28 cellular contexts compared by ENCODE assay signal in the genomic region with DNA sequence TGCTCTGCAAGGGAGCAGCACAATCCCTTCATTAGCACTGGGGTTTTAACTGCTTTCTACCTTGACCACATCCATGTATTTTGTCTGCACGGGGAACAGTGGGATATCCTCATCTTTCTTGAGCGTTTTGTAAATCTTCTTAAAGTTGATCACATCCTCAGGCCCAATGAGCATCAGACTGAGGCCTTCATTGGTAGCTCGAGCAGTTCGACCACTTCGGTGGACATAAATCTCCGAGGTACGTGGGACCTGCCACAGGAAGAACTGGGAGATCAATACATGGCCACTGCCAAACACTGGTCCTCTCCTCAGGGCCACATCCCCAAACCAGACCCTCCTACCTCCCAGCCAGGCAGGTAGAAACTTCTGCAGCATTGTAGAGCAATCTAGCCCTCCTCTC. TPM values are rescaled to one million over a fixed set of nuclear protein-coding genes. Genes with fewer than 3 reads are reported as not detected.
DNase-seq lines count a peak whose midpoint lies in the region; ATAC-seq and TF ChIP-seq lines count a peak whose summit lies in the region.
"Had no signal": no experiment of that assay in that cellular context is flagged by ENCODE, and none has a peak within 500 bp of the region (broad histone marks: within the 10 kb centered on the region; RNA-seq: fewer than 3 reads in every experiment).

No MANE protein-coding gene starts in this region.

- no peak for DNase-seq in activated T-cell treated with anti-CD3 and anti-CD28 coated beads, Interleukin-2, amount 50 U/mL, for 72 hours
- no peak for DNase-seq in activated T-cell treated with anti-CD3 and anti-CD28 coated beads for 4 hours
- no peak for DNase-seq in activated naive CD8-positive, alpha-beta T cell treated with anti-CD3 and anti-CD28 coated beads, Interleukin-2, amount 10 ng/mL, durations not matched to agents 7 days and 5 days
- no peak for DNase-seq in nephron progenitor cell
- no peak for DNase-seq in amygdala (lab: John Stamatoyannopoulos, UW)
- no peak for DNase-seq in NCI-H187 treated with DMSO at 0.1 percent for 48 hours (lab: John Stamatoyannopoulos, UW)
- DNase-seq in T-helper 2 cell, result no peak
- DNase-seq: ACHN; activated CD4-positive, alpha-beta T cell treated with anti-CD3 and anti-CD28 coated beads for 36 hours; brain microvascular endothelial cell; EL; esophagus squamous epithelium; H9; hippocampal formation; Kasumi-1; natural killer cell; NCI-H1694 treated with DMSO at 0.1 percent for 48 hours; NCI-H526; Peyer's patch; retina; stimulated activated CD4-positive, alpha-beta T cell treated with anti-CD3 and anti-CD28 coated beads, Interleukin-4, amount 100 ng/mL, for 1 hour; stimulated activated naive B cell treated with anti-CD40 and anti-IgM and Interleukin-4, amounts not matched to agents 10 μg/mL and 1 μg/mL and 100 μg/mL, for 72 hours; thyroid gland had no signal

- no peaks in the 10 kb centered on the region for H3K27me3 Mint-ChIP-seq in activated T-cell treated with anti-CD3 and anti-CD28 coated beads, Interleukin-2, amount 50 U/mL, for 72 hours (ENCODE audit: low read depth)
- H3K27me3 Mint-ChIP-seq in IgD-negative memory B cell, result no peaks in the 10 kb centered on the region
- H3K27me3 Mint-ChIP-seq in activated naive CD8-positive, alpha-beta T cell treated with anti-CD3 and anti-CD28 coated beads, Interleukin-2, amount 10 ng/mL, durations not matched to agents 7 days and 5 days, result no peaks in the 10 kb centered on the region
- peaks cover 3% of the 10 kb centered on the region for H3K27me3 Mint-ChIP-seq in nephron progenitor cell (ENCODE audit: low read depth, poor library complexity)
- H3K27me3 Mint-ChIP-seq: activated CD4-positive, alpha-beta T cell treated with anti-CD3 and anti-CD28 coated beads for 36 hours; stimulated activated naive B cell treated with anti-CD40 and anti-IgM and Interleukin-4, amounts not matched to agents 10 μg/mL and 1 μg/mL and 100 μg/mL, for 72 hours had no signal

- POLR2A ChIA-PET in activated naive CD8-positive, alpha-beta T cell treated with anti-CD3 and anti-CD28 coated beads, Interleukin-2, amount 10 ng/mL, durations not matched to agents 7 days and 5 days (lab: Charles Lee), result interaction anchor here (1.1 kb wide), 1 partner anchor 20 kb away, joined by 3 read pairs; no protein-coding TSS in a partner anchor

- ATAC-seq in activated T-cell treated with anti-CD3 and anti-CD28 coated beads, Interleukin-2, amount 50 U/mL, for 72 hours (replicated peaks in 1 of 2), result no peak
- ATAC-seq in activated naive CD8-positive, alpha-beta T cell treated with anti-CD3 and anti-CD28 coated beads, Interleukin-2, amount 10 ng/mL, durations not matched to agents 7 days and 5 days (ENCODE audit: low read depth), result no peak
- ATAC-seq: activated CD4-positive, alpha-beta T cell treated with anti-CD3 and anti-CD28 coated beads for 36 hours; gastroesophageal sphincter; left lobe of liver; stimulated activated naive B cell treated with anti-CD40 and anti-IgM and Interleukin-4, amounts not matched to agents 10 μg/mL and 1 μg/mL and 100 μg/mL, for 72 hours had no signal

- H3K9me3 Mint-ChIP-seq in activated T-cell treated with anti-CD3 and anti-CD28 coated beads, Interleukin-2, amount 50 U/mL, for 72 hours, result no peaks in the 10 kb centered on the region
- no peaks in the 10 kb centered on the region for H3K9me3 Mint-ChIP-seq in IgD-negative memory B cell
- H3K9me3 Mint-ChIP-seq in activated naive CD8-positive, alpha-beta T cell treated with anti-CD3 and anti-CD28 coated beads, Interleukin-2, amount 10 ng/mL, durations not matched to agents 7 days and 5 days, result no peaks in the 10 kb centered on the region
- no peaks in the 10 kb centered on the region for H3K9me3 Mint-ChIP-seq in nephron progenitor cell
- H3K9me3 Mint-ChIP-seq: H9; natural killer cell; stimulated activated naive B cell treated with anti-CD40 and anti-IgM and Interleukin-4, amounts not matched to agents 10 μg/mL and 1 μg/mL and 100 μg/mL, for 72 hours had no signal

- peak overlapping the region; percentile 96 for H3K27ac Mint-ChIP-seq in activated T-cell treated with anti-CD3 and anti-CD28 coated beads, Interleukin-2, amount 50 U/mL, for 72 hours
- H3K27ac Mint-ChIP-seq in IgD-negative memory B cell, result peak overlapping the region in 2 of 3 donors; percentile 51 to 62
- H3K27ac Mint-ChIP-seq in activated naive CD8-positive, alpha-beta T cell treated with anti-CD3 and anti-CD28 coated beads, Interleukin-2, amount 10 ng/mL, durations not matched to agents 7 days and 5 days, result peak overlapping the region; percentile 10
- peak overlapping the region; percentile 21 for H3K27ac Mint-ChIP-seq in nephron progenitor cell

- peaks cover 38% of the 10 kb centered on the region for H3K4me1 Mint-ChIP-seq in activated T-cell treated with anti-CD3 and anti-CD28 coated beads, Interleukin-2, amount 50 U/mL, for 72 hours (ENCODE audit: low read depth)
- H3K4me1 Mint-ChIP-seq in IgD-negative memory B cell (peaks cover 11 to 16% (median 11%) of the 10 kb centered on the region in 3 donors), nephron progenitor cell (no peaks in the 10 kb centered on the region)
- peaks cover 54% of the 10 kb centered on the region for H3K4me1 Mint-ChIP-seq in activated naive CD8-positive, alpha-beta T cell treated with anti-CD3 and anti-CD28 coated beads, Interleukin-2, amount 10 ng/mL, durations not matched to agents 7 days and 5 days

- H3K36me3 Mint-ChIP-seq in activated T-cell treated with anti-CD3 and anti-CD28 coated beads, Interleukin-2, amount 50 U/mL, for 72 hours (ENCODE audit: insufficient read depth in 2 of 2), result peaks cover 17 to 52% of the 10 kb centered on the region in 2 donors
- peaks cover 13% of the 10 kb centered on the region for H3K36me3 Mint-ChIP-seq in IgD-negative memory B cell
- peaks cover 59% of the 10 kb centered on the region for H3K36me3 Mint-ChIP-seq in activated naive CD8-positive, alpha-beta T cell treated with anti-CD3 and anti-CD28 coated beads, Interleukin-2, amount 10 ng/mL, durations not matched to agents 7 days and 5 days
- H3K36me3 Mint-ChIP-seq in nephron progenitor cell (ENCODE audit: low read depth), result peaks cover 73% of the 10 kb centered on the region

- H3K4me3 Mint-ChIP-seq in activated T-cell treated with anti-CD3 and anti-CD28 coated beads, Interleukin-2, amount 50 U/mL, for 72 hours, result no peak overlapping the region
- H3K4me3 Mint-ChIP-seq in IgD-negative memory B cell (peak overlapping the region in 1 of 4 donors; percentile 26), nephron progenitor cell (no peak overlapping the region)
- H3K4me3 Mint-ChIP-seq in activated naive CD8-positive, alpha-beta T cell treated with anti-CD3 and anti-CD28 coated beads, Interleukin-2, amount 10 ng/mL, durations not matched to agents 7 days and 5 days, result no peak overlapping the region
- H3K4me3 Mint-ChIP-seq: activated CD4-positive, alpha-beta T cell treated with anti-CD3 and anti-CD28 coated beads for 36 hours; H9; natural killer cell; stimulated activated naive B cell treated with anti-CD40 and anti-IgM and Interleukin-4, amounts not matched to agents 10 μg/mL and 1 μg/mL and 100 μg/mL, for 72 hours had no signal

- no peak for TF ChIP-seq CTCF in nephron progenitor cell (IDR thresholded peaks at IDR 0.05)

RNA-seq across cellular contexts. Expression of a gene that starts 26.1 kb away (rescaled TPM):
- 100 to 1,000 TPM; 193 to 197 TPM for total RNA-seq in activated T-cell treated with anti-CD3 and anti-CD28 coated beads, Interleukin-2, amount 50 U/mL, for 72 hours
- 207 TPM for polyA plus RNA-seq in IgD-negative memory B cell
- 100 to 1,000 TPM; 232 to 237 TPM for total RNA-seq in activated naive CD8-positive, alpha-beta T cell treated with anti-CD3 and anti-CD28 coated beads, Interleukin-2, amount 10 ng/mL, durations not matched to agents 7 days and 5 days

RNA-seq across cellular contexts. Expression of a gene that starts 26.2 kb away (rescaled TPM):
- total RNA-seq in activated T-cell treated with anti-CD3 and anti-CD28 coated beads, Interleukin-2, amount 50 U/mL, for 72 hours, result 10 to 100 TPM; 59.6 to 71.4 TPM
- 9.1 TPM for polyA plus RNA-seq in IgD-negative memory B cell
- total RNA-seq in activated naive CD8-positive, alpha-beta T cell treated with anti-CD3 and anti-CD28 coated beads, Interleukin-2, amount 10 ng/mL, durations not matched to agents 7 days and 5 days, result 10 to 100 TPM; 36.1 to 39.8 TPM

RNA-seq across cellular contexts. Expression of a gene that starts 28.8 kb away (rescaled TPM):
- 1 to 10 TPM; 1.9 to 2.1 TPM for total RNA-seq in activated T-cell treated with anti-CD3 and anti-CD28 coated beads, Interleukin-2, amount 50 U/mL, for 72 hours
- polyA plus RNA-seq in IgD-negative memory B cell, result 0.19 TPM
- total RNA-seq in activated naive CD8-positive, alpha-beta T cell treated with anti-CD3 and anti-CD28 coated beads, Interleukin-2, amount 10 ng/mL, durations not matched to agents 7 days and 5 days, result under 1 TPM; 0.47 to 0.60 TPM

RNA-seq across cellular contexts. Expression of a gene that starts 55.6 kb away (rescaled TPM):
- 1 to 10 TPM; 5.1 to 7.7 TPM for total RNA-seq in activated T-cell treated with anti-CD3 and anti-CD28 coated beads, Interleukin-2, amount 50 U/mL, for 72 hours
- not detected for polyA plus RNA-seq in IgD-negative memory B cell
- total RNA-seq in activated naive CD8-positive, alpha-beta T cell treated with anti-CD3 and anti-CD28 coated beads, Interleukin-2, amount 10 ng/mL, durations not matched to agents 7 days and 5 days, result 100 to 1,000 TPM; 237 to 274 TPM

RNA-seq across cellular contexts. Expression of a gene that starts 57.8 kb away (rescaled TPM):
- total RNA-seq in activated T-cell treated with anti-CD3 and anti-CD28 coated beads, Interleukin-2, amount 50 U/mL, for 72 hours, result 1 to 10 TPM; 1.6 to 2.2 TPM
- polyA plus RNA-seq in IgD-negative memory B cell, result not detected
- total RNA-seq in activated naive CD8-positive, alpha-beta T cell treated with anti-CD3 and anti-CD28 coated beads, Interleukin-2, amount 10 ng/mL, durations not matched to agents 7 days and 5 days, result under 1 TPM in 1 of 2 experiments, not detected in 1; 0.25 TPM
- total RNA-seq: adrenal gland, esophagus squamous epithelium, gastroesophageal sphincter, H9, left lobe of liver, natural killer cell, osteoblast, Peyer's patch, thyroid gland had no signal
- polyA plus RNA-seq: adrenal gland had no signal

Comparison
In these comparisons a context has a peak if more than half of its experiments do, and no peak if none do; other contexts are left out.
1. H3K27ac Mint-ChIP-seq: peak in every context shown above with its lines; median percentile 96 in activated T-cell treated with anti-CD3 and anti-CD28 coated beads, Interleukin-2, amount 50 U/mL, for 72 hours; 56 in IgD-negative memory B cell; 21 in nephron progenitor cell; 10 in activated naive CD8-positive, alpha-beta T cell treated with anti-CD3 and anti-CD28 coated beads, Interleukin-2, amount 10 ng/mL, durations not matched to agents 7 days and 5 days.